ENCODE assay signal across 1 cellular context in the genomic region with DNA sequence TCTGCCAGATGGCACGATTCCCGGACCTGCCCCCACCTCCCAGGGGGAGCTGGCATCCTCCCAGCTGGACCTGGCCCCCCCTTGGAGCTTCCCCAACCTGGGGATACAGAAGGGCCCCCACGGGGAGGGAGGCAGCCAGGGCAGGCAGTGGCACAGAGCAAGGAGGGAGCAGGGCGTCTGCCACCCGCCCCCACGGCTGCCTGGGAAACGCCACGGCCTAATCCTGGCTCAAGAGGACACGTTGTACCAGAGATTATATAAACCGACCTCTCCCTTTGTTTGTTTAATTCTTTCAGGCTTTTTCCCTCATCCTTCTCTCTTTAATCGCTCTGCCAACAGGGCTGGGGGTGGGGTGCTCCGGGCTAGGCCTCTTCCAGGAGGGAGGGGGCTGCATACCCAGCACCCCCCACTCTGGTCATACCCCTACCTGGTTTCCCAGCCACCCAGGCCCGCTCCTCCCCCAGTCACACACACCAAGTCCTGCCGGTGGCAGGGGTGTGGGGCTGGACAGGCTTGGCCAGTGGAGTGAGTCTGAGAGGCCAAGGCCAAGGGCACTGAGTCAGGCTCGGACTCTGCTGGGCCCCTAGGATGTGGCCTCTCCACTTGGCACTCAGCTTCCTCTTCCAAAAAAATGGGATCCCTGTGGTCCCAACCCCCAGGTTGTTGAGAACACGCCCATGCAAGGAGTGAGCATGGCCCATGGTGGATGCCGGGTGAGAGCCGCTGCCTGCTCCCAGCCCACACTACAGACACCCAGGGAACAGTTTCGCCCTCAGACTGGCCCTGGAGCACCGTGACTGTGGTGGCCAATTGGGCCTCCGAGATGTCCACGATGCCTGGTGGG.
TF ChIP-seq lines count a peak whose summit lies in the region.

No MANE protein-coding gene starts in this region.

TF ChIP-seq in HepG2, 621 proteins besides CTCF, POLR2A, EP300 and RAD21 (continued from another document and continues in another):
- TF ChIP-seq AKNA (CRISPR knock-in tag; IDR thresholded peaks at IDR 0.05; ENCODE audit: borderline replicate concordance) (no peak), RXRB (CRISPR knock-in tag; IDR thresholded peaks at IDR 0.05; ENCODE audit: borderline replicate concordance) (peak; percentile 81), SKIL (CRISPR knock-in tag; IDR thresholded peaks at IDR 0.05; ENCODE audit: borderline replicate concordance) (peak; percentile 54; the same call in 1 of the 2 replicates), ETV5 (CRISPR knock-in tag; IDR thresholded peaks at IDR 0.05; ENCODE audit: borderline replicate concordance) (no peak; the same call in 1 of the 2 replicates), LCORL (IDR thresholded peaks at IDR 0.05) (no peak), LCORL (CRISPR knock-in tag; IDR thresholded peaks at IDR 0.05) (peak; percentile 69; the same call in 1 of the 2 replicates), ZSCAN12 (CRISPR knock-in tag; IDR thresholded peaks at IDR 0.05) (no peak), ZNF362 (CRISPR knock-in tag; IDR thresholded peaks at IDR 0.05; ENCODE audit: borderline replicate concordance) (peak; percentile 22; the same call in 1 of the 2 replicates), SOX6 (IDR thresholded peaks at IDR 0.05) (no peak), SOX6 (CRISPR knock-in tag; IDR thresholded peaks at IDR 0.05) (peak; percentile 23; the same call in 1 of the 2 replicates), NR2F6 (IDR thresholded peaks at IDR 0.05) (peak; percentile 60; the same call in 1 of the 2 replicates), NR2F6 (CRISPR knock-in tag; IDR thresholded peaks at IDR 0.05) (peak; percentile 76; the same call in 1 of the 2 replicates), ZNF614 (CRISPR knock-in tag; IDR thresholded peaks at IDR 0.05; ENCODE audit: borderline replicate concordance) (0 out of 2 replicates have a peak, but pooled peaks have one; percentile 23), SOX5 (CRISPR knock-in tag; IDR thresholded peaks at IDR 0.05; ENCODE audit: borderline replicate concordance) (no peak), SRSF1 (optimal IDR thresholded peaks at IDR 0.05; ENCODE audit: low read depth, low read length) (peak; percentile 64), HOXA3 (CRISPR knock-in tag; IDR thresholded peaks at IDR 0.05) (peak; percentile 21; the same call in 1 of the 2 replicates), NFKB2 (CRISPR knock-in tag; IDR thresholded peaks at IDR 0.05; ENCODE audit: borderline replicate concordance) (peak; percentile 32; the same call in 1 of the 2 replicates), ZNF709 (CRISPR knock-in tag; IDR thresholded peaks at IDR 0.05) (0 out of 2 replicates have a peak, but pooled peaks have one; percentile 26), FOXJ3 (CRISPR knock-in tag; IDR thresholded peaks at IDR 0.05; ENCODE audit: borderline replicate concordance) (no peak), NFE2L2 (IDR thresholded peaks at IDR 0.05; ENCODE audit: low read length) (no peak), ZNF563 (CRISPR knock-in tag; IDR thresholded peaks at IDR 0.05) (no peak), GLMP (CRISPR knock-in tag; IDR thresholded peaks at IDR 0.05; ENCODE audit: borderline replicate concordance) (no peak), HOXD1 (CRISPR knock-in tag; IDR thresholded peaks at IDR 0.05) (0 out of 2 replicates have a peak, but pooled peaks have one; percentile 22), GATAD2A (CRISPR knock-in tag; IDR thresholded peaks at IDR 0.05) (peak; percentile 37; the same call in 1 of the 2 replicates), YEATS4 (CRISPR knock-in tag; IDR thresholded peaks at IDR 0.05; ENCODE audit: borderline replicate concordance) (0 out of 2 replicates have a peak, but pooled peaks have one; percentile 20), MED1 (CRISPR knock-in tag; IDR thresholded peaks at IDR 0.05) (peak; percentile 42; the same call in 1 of the 2 replicates), ZNF12 (CRISPR knock-in tag; IDR thresholded peaks at IDR 0.05) (0 out of 2 replicates have a peak, but pooled peaks have one; percentile 34), ZFP90 (CRISPR knock-in tag; IDR thresholded peaks at IDR 0.05; ENCODE audit: borderline replicate concordance) (no peak), MTF2 (CRISPR knock-in tag; IDR thresholded peaks at IDR 0.05; ENCODE audit: borderline replicate concordance) (no peak), ZNF782 (CRISPR knock-in tag; IDR thresholded peaks at IDR 0.05; ENCODE audit: borderline replicate concordance) (no peak), HNRNPL (IDR thresholded peaks at IDR 0.05; ENCODE audit: low read depth, low read length) (peak; percentile 63; the same call in 1 of the 2 replicates), KDM2A (CRISPR knock-in tag; IDR thresholded peaks at IDR 0.05; ENCODE audit: borderline replicate concordance, low read depth) (peak; percentile 14; the same call in 1 of the 2 replicates)
- TF ChIP-seq, protein P1, sequence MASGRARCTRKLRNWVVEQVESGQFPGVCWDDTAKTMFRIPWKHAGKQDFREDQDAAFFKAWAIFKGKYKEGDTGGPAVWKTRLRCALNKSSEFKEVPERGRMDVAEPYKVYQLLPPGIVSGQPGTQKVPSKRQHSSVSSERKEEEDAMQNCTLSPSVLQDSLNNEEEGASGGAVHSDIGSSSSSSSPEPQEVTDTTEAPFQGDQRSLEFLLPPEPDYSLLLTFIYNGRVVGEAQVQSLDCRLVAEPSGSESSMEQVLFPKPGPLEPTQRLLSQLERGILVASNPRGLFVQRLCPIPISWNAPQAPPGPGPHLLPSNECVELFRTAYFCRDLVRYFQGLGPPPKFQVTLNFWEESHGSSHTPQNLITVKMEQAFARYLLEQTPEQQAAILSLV (CRISPR knock-in tag; IDR thresholded peaks at IDR 0.05; ENCODE audit: borderline replicate concordance), result 0 out of 2 replicates have a peak, but pooled peaks have one; percentile 44
- TF ChIP-seq, protein P2, sequence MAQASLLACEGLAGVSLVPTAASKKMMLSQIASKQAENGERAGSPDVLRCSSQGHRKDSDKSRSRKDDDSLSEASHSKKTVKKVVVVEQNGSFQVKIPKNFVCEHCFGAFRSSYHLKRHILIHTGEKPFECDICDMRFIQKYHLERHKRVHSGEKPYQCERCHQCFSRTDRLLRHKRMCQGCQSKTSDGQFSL (CRISPR knock-in tag; IDR thresholded peaks at IDR 0.05), result 0 out of 2 replicates have a peak, but pooled peaks have one; percentile 21
- TF ChIP-seq, protein P3, sequence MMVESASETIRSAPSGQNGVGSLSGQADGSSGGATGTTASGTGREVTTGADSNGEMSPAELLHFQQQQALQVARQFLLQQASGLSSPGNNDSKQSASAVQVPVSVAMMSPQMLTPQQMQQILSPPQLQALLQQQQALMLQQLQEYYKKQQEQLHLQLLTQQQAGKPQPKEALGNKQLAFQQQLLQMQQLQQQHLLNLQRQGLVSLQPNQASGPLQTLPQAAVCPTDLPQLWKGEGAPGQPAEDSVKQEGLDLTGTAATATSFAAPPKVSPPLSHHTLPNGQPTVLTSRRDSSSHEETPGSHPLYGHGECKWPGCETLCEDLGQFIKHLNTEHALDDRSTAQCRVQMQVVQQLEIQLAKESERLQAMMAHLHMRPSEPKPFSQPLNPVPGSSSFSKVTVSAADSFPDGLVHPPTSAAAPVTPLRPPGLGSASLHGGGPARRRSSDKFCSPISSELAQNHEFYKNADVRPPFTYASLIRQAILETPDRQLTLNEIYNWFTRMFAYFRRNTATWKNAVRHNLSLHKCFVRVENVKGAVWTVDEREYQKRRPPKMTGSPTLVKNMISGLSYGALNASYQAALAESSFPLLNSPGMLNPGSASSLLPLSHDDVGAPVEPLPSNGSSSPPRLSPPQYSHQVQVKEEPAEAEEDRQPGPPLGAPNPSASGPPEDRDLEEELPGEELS (CRISPR knock-in tag; IDR thresholded peaks at IDR 0.05), result 0 out of 2 replicates have a peak, but pooled peaks have one; percentile 15
- TF ChIP-seq, protein P4, sequence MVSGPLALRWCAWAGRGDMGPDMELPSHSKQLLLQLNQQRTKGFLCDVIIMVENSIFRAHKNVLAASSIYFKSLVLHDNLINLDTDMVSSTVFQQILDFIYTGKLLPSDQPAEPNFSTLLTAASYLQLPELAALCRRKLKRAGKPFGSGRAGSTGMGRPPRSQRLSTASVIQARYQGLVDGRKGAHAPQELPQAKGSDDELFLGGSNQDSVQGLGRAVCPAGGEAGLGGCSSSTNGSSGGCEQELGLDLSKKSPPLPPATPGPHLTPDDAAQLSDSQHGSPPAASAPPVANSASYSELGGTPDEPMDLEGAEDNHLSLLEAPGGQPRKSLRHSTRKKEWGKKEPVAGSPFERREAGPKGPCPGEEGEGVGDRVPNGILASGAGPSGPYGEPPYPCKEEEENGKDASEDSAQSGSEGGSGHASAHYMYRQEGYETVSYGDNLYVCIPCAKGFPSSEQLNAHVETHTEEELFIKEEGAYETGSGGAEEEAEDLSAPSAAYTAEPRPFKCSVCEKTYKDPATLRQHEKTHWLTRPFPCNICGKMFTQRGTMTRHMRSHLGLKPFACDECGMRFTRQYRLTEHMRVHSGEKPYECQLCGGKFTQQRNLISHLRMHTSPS (CRISPR knock-in tag; IDR thresholded peaks at IDR 0.05; ENCODE audit: low read depth), result peak; percentile 37; the same call in 1 of the 2 replicates
- TF ChIP-seq, protein P5, sequence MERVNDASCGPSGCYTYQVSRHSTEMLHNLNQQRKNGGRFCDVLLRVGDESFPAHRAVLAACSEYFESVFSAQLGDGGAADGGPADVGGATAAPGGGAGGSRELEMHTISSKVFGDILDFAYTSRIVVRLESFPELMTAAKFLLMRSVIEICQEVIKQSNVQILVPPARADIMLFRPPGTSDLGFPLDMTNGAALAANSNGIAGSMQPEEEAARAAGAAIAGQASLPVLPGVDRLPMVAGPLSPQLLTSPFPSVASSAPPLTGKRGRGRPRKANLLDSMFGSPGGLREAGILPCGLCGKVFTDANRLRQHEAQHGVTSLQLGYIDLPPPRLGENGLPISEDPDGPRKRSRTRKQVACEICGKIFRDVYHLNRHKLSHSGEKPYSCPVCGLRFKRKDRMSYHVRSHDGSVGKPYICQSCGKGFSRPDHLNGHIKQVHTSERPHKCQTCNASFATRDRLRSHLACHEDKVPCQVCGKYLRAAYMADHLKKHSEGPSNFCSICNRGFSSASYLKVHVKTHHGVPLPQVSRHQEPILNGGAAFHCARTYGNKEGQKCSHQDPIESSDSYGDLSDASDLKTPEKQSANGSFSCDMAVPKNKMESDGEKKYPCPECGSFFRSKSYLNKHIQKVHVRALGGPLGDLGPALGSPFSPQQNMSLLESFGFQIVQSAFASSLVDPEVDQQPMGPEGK (CRISPR knock-in tag; IDR thresholded peaks at IDR 0.05), result peak; percentile 56; the same call in 1 of the 2 replicates
